Comparison of ENCODE assay signal across 27 cellular contexts in genomic region chr1:52580283-52580682, GRCh38. TPM values are rescaled to one million over a fixed set of nuclear protein-coding genes. Genes with fewer than 3 reads are reported as not detected.
DNase-seq lines count a peak whose midpoint lies in the region; ATAC-seq, FAIRE-seq and TF ChIP-seq lines count a peak whose summit lies in the region.
"Had no signal": no experiment of that assay in that cellular context is flagged by ENCODE, and none has a peak within 500 bp of the region (broad histone marks: within the 10 kb centered on the region; RNA-seq: fewer than 3 reads in every experiment).

No MANE protein-coding gene starts in this region.

- ATAC-seq in IMR-90 (ENCODE audit: low read depth), result no peak
- ATAC-seq in K562, result no peak
- ATAC-seq: GM12878 had no signal

- H2BK15ac ChIP-seq in IMR-90 (ENCODE audit: low read depth, low read length), result no peak overlapping the region

- no CpG with 5 or more reads among the region's 3 CpGs for WGBS in IMR-90 (ENCODE audit: extremely low coverage in 2 of 2, insufficient read length in 1 of 2), 2 experiments
- 10% methylated on average over 3 of the region's 3 CpGs for WGBS in K562 (ENCODE audit: insufficient coverage, low coverage, missing lambda C conversion rate)

- POLR2A ChIA-PET in IMR-90 (lab: Charles Lee; ENCODE audit: unreplicated experiment), result no interaction called here
- POLR2A ChIA-PET in K562 (lab: Yijun Ruan, JAX), result interaction anchor here (0.8 to 1.2 kb wide), 4 partner anchors 12 to 1357 kb away, joined by 3 to 5 read pairs (median 4); no protein-coding TSS in a partner anchor

- CTCF ChIA-PET in IMR-90 (lab: Yijun Ruan, JAX), result no interaction called here
- CTCF ChIA-PET in K562 (lab: Yijun Ruan, JAX; ENCODE audit: low intra/inter-chr PET ratio), result no interaction called here

- no peaks in the 10 kb centered on the region for H3K36me3 ChIP-seq in IMR-90 (ENCODE audit: control insufficient read depth, insufficient read depth, low read length)
- no peaks in the 10 kb centered on the region for H3K36me3 ChIP-seq in K562 (ENCODE audit: control insufficient read depth, insufficient read depth, low read length)
- no peaks in the 10 kb centered on the region for H3K36me3 ChIP-seq in left ventricle myocardium inferior
- H3K36me3 ChIP-seq: BE2C, BLaER1 had no signal

- dilution Hi-C loops in IMR-90 (cut with HindIII; ENCODE audit: low sequenced_read_pairs, unreplicated experiment), result no loop called here

- intact Hi-C loops in IMR-90 (cut with micrococcal nuclease) (no loop called here), K562 (cut with micrococcal nuclease) (no loop called here), left ventricle myocardium inferior (cut with micrococcal nuclease) (no loop called here), dorsolateral prefrontal cortex (cut with DNase I) (no loop called here)

- no peak for TF ChIP-seq POLR2A in IMR-90 (IDR thresholded peaks at IDR 0.05; ENCODE audit: low read depth, low read length)
- no peak for TF ChIP-seq POLR2A in K562 (conservative IDR thresholded peaks at IDR 0.05)

- no peak overlapping the region for H3K4ac ChIP-seq in IMR-90 (ENCODE audit: low read depth, low read length)

- H2AK5ac ChIP-seq in IMR-90 (ENCODE audit: low read depth, low read length), result no peak overlapping the region

- H4K20me1 ChIP-seq in IMR-90 (ENCODE audit: insufficient read depth, low read length), result no peaks in the 10 kb centered on the region
- no peaks in the 10 kb centered on the region for H4K20me1 ChIP-seq in K562 (replicated peaks; ENCODE audit: control insufficient read depth, insufficient read depth, low read length)
- H4K20me1 ChIP-seq: BLaER1 had no signal

- H4K8ac ChIP-seq in IMR-90 (ENCODE audit: low read depth in 2 of 2, low read length in 2 of 2), result no peak overlapping the region

- no peak overlapping the region for H2BK20ac ChIP-seq in IMR-90 (ENCODE audit: low read depth, low read length)

- H3K4me3 ChIP-seq in IMR-90 (ENCODE audit: insufficient read depth, low read depth, low read length) (no peak overlapping the region), K562 (no peak overlapping the region), left ventricle myocardium inferior (no peak overlapping the region), dorsolateral prefrontal cortex (no peak overlapping the region)
- H3K4me3 ChIP-seq: BLaER1, GM12878 had no signal

- no peak overlapping the region for H3K18ac ChIP-seq in IMR-90 (ENCODE audit: low read depth, low read length)

- H3K9ac ChIP-seq in IMR-90 (ENCODE audit: low read depth, low read length), result no peak overlapping the region
- no peak overlapping the region for H3K9ac ChIP-seq in K562 (ENCODE audit: insufficient read depth in 1 of 2, low read depth in 2 of 2, low read length in 2 of 2)
- H3K9ac ChIP-seq: BLaER1 had no signal

- H3K23ac ChIP-seq in IMR-90 (ENCODE audit: low read depth, low read length), result no peak overlapping the region

- no peak overlapping the region for H4K91ac ChIP-seq in IMR-90 (ENCODE audit: insufficient read depth, low read depth, low read length)

- H2AFZ ChIP-seq in IMR-90 (replicated peaks; ENCODE audit: low read length, poor library complexity) (no peak overlapping the region), K562 (ENCODE audit: low read depth, low read length) (no peak overlapping the region)

- H3K27ac ChIP-seq in IMR-90 (ENCODE audit: insufficient read depth, low read length) (no peak overlapping the region), K562 (ENCODE audit: extremely low read depth, low read depth, low read length) (no peak overlapping the region), left ventricle myocardium inferior (replicated peaks) (no peak overlapping the region), dorsolateral prefrontal cortex (no peak overlapping the region)
- H3K27ac ChIP-seq: BLaER1 had no signal

- no peak overlapping the region for H3K14ac ChIP-seq in IMR-90 (replicated peaks; ENCODE audit: low read depth, low read length)

- H3K4me1 ChIP-seq in IMR-90 (ENCODE audit: control insufficient read depth, insufficient read depth, low read length) (peaks cover 2% of the 10 kb centered on the region), K562 (replicated peaks in 1 of 2; ENCODE audit: control insufficient read depth in 2 of 2, insufficient read depth in 2 of 2, low read length in 2 of 2) (no peaks in the 10 kb centered on the region), left ventricle myocardium inferior (no peaks in the 10 kb centered on the region)
- H3K4me1 ChIP-seq: BE2C, BLaER1 had no signal

- no peak for FAIRE-seq in K562 (lab: Jason Lieb, UNC)
- FAIRE-seq: A204.1, GM12878, GM12892, GM18507 had no signal

- TF ChIP-seq CTCF in IMR-90 (conservative IDR thresholded peaks at IDR 0.05; ENCODE audit: low read depth, low read length), result no peak
- TF ChIP-seq CTCF in K562 (IDR thresholded peaks at IDR 0.05 in 2 of 3, conservative IDR thresholded peaks at IDR 0.05 in 1 of 3; ENCODE audit: insufficient read depth in 2 of 3, low read depth in 1 of 3, low read length in 3 of 3), result no peak
- TF ChIP-seq CTCF in left ventricle myocardium inferior (IDR thresholded peaks at IDR 0.05; ENCODE audit: borderline replicate concordance), result no peak
- no peak for TF ChIP-seq CTCF in dorsolateral prefrontal cortex (IDR thresholded peaks at IDR 0.05 in 54 of 56, conservative IDR thresholded peaks at IDR 0.05 in 2 of 56; ENCODE audit: low read depth in 1 of 56, partially characterized antibody in 56 of 56)

- no peaks in the 10 kb centered on the region for H3K9me3 ChIP-seq in IMR-90 (ENCODE audit: control insufficient read depth, insufficient read depth, low read length)
- H3K9me3 ChIP-seq in K562 (replicated peaks; ENCODE audit: control insufficient read depth, insufficient read depth, low read depth, low read length), result no peaks in the 10 kb centered on the region; the same call in 1 of the 2 replicates
- H3K9me3 ChIP-seq in left ventricle myocardium inferior (replicated peaks), result no peaks in the 10 kb centered on the region
- H3K9me3 ChIP-seq: BE2C, BLaER1 had no signal

- H2BK5ac ChIP-seq in IMR-90 (ENCODE audit: low read depth, low read length, poor library complexity, severe bottlenecking), result no peak overlapping the region

- no peak overlapping the region for H3K56ac ChIP-seq in IMR-90 (ENCODE audit: extremely low read depth, insufficient read depth, low read length)

- BruUV-seq in IMR-90 (replicated peaks; lab: Mats Ljungman, UMichigan) (no TSS peak), K562 (replicated peaks; lab: Mats Ljungman, UMichigan) (no TSS peak)

- TF ChIP-seq RAD21 in IMR-90 (IDR thresholded peaks at IDR 0.05; ENCODE audit: low read length) (no peak), K562 (CRISPR knock-in tag; conservative IDR thresholded peaks at IDR 0.05 in 1 of 2, IDR thresholded peaks at IDR 0.05 in 1 of 2) (no peak)

- H3K9me1 ChIP-seq in IMR-90 (ENCODE audit: insufficient read depth, low read length) (no peaks in the 10 kb centered on the region), K562 (ENCODE audit: control insufficient read depth, insufficient read depth, low read length) (no peaks in the 10 kb centered on the region)

- H3K27me3 ChIP-seq in IMR-90 (ENCODE audit: control insufficient read depth, insufficient read depth, low read length) (peaks cover 18% of the 10 kb centered on the region), K562 (ENCODE audit: control insufficient read depth in 2 of 2, insufficient read depth in 2 of 2, low read length in 2 of 2) (0 out of 5 replicates have a peak, but pooled peaks cover 0 to 4% of the 10 kb centered on the region in 2 experiments), left ventricle myocardium inferior (ENCODE audit: low read depth) (no peaks in the 10 kb centered on the region), dorsolateral prefrontal cortex (no peaks in the 10 kb centered on the region)
- H3K27me3 ChIP-seq: BE2C, BLaER1 had no signal

- no peak overlapping the region for H2BK120ac ChIP-seq in IMR-90 (ENCODE audit: low read depth, low read length)

- in situ Hi-C loops in IMR-90 (cut with MboI; ENCODE audit: low sequenced_read_pairs) (no loop called here), K562 (cut with MboI) (no loop called here)

- H4K5ac ChIP-seq in IMR-90 (ENCODE audit: low read depth, low read length), result no peak overlapping the region

- no peak for TF ChIP-seq EP300 in K562 (IDR thresholded peaks at IDR 0.05; ENCODE audit: low read length)

- H3K79me2 ChIP-seq in K562 (ENCODE audit: control insufficient read depth, insufficient read depth, low read length), result no peaks in the 10 kb centered on the region

- H3K4me2 ChIP-seq in IMR-90 (ENCODE audit: low read depth, low read length) (no peak overlapping the region), K562 (ENCODE audit: insufficient read depth, low read length) (no peak overlapping the region)
- H3K4me2 ChIP-seq: BLaER1 had no signal

- no peak overlapping the region for H2AK9ac ChIP-seq in IMR-90 (replicated peaks; ENCODE audit: low read depth, low read length, poor library complexity)

- DNase-seq in IMR-90 (no peak), K562 (ENCODE audit: extremely low read depth in 1 of 4, low spot score in 3 of 4) (no peak), left ventricle myocardium inferior (no peak), dorsolateral prefrontal cortex (no peak)
- DNase-seq: 8988T; ACHN; BE2C; C1 segment of cervical spinal cord; CD4-positive, alpha-beta memory T cell; CD4-positive, CD25-positive, alpha-beta regulatory T cell; CD8-positive, alpha-beta memory T cell; COR-L47; DMS 273 treated with DMSO at 0.1 percent for 48 hours; DMS153; DMS53; DMS79; DND-41; EL; GDM1 had no signal

- no peaks in the 10 kb centered on the region for H3K79me1 ChIP-seq in IMR-90 (ENCODE audit: low read depth in 1 of 2, low read length in 2 of 2)

RNA-seq across cellular contexts. Expression of gene GPX7, which starts 21.9 kb away (rescaled TPM):
- 3.1 and 3.4 TPM in 2 replicates for total RNA-seq in IMR-90 (2012; rRNA removed)
- polyA plus RNA-seq in IMR-90 (2012; rRNA removed), result 3.2 and 3.8 TPM in 2 replicates
- 0.90 and 4.0 TPM in 2 replicates for polyA plus RNA-seq in IMR-90 (2012; cell fraction: cytosol; rRNA removed)
- 2.0 and 2.5 TPM in 2 replicates for polyA plus RNA-seq in IMR-90 (2012; cell fraction: nucleus; rRNA removed; ENCODE audit: low replicate concordance)
- not detected in 2 replicates for total RNA-seq in K562 (2011; cell fraction: chromatin; rRNA removed; ENCODE audit: low replicate concordance)
- total RNA-seq in K562 (2011; cell fraction: nucleolus; rRNA removed), result not detected in 2 replicates
- not detected in 2 replicates for total RNA-seq in K562 (2011; cell fraction: nucleoplasm; rRNA removed)
- total RNA-seq in K562 (2014; rRNA removed), result not detected in 2 replicates
- not detected in 2 replicates for total RNA-seq in K562 (2014; rRNA removed; fragmentation: Illumina TruSeq; extraction: Trizol)
- total RNA-seq in K562 (2015; rRNA removed; fragmentation: Illumina TruSeq; extraction: Trizol), result not detected in 2 replicates
- total RNA-seq in K562 (2021), result not detected in 2 replicates
- polyA plus RNA-seq in K562 (2011; rRNA removed), result 0.07 TPM in 1 of 2 replicates, not detected in the other
- 0.13 TPM in 1 of 2 replicates, not detected in the other for polyA plus RNA-seq in K562 (2011; cell fraction: cytosol; rRNA removed)
- 0.13 TPM in 1 of 2 replicates, not detected in the other for polyA plus RNA-seq in K562 (2011; cell fraction: nucleus; rRNA removed)
- not detected in 2 replicates for polyA plus RNA-seq in K562 (2012)
- polyA plus RNA-seq in K562 (2014; fragmentation: Illumina TruSeq; extraction: Trizol), result not detected in 2 replicates
- polyA plus RNA-seq in K562 (2014; fragmentation: Nextera tagmentation; extraction: Ambion mirVana), result under 1 TPM in 1 of 2 experiments, not detected in 1; 0.08 TPM
- polyA plus RNA-seq in K562 (2014; rRNA removed), result not detected in 2 replicates
- polyA minus RNA-seq in K562 (2011; rRNA and poly(A)+ RNA removed), result not detected in 2 replicates
- polyA minus RNA-seq in K562 (2011; cell fraction: cytosol; rRNA and poly(A)+ RNA removed), result not detected in 2 replicates
- polyA minus RNA-seq in K562 (2011; cell fraction: nucleus; rRNA and poly(A)+ RNA removed), result not detected in 2 replicates
- 5.2 TPM for total RNA-seq in left ventricle myocardium inferior
- total RNA-seq in dorsolateral prefrontal cortex, result 1 to 10 TPM; 2.3 to 9.0 (median 5.6) TPM
- total RNA-seq: G401 had no signal

RNA-seq across cellular contexts. Expression of gene TUT4, which starts 27.4 kb away (rescaled TPM):
- 10.9 and 28.6 TPM in 2 replicates for total RNA-seq in IMR-90 (2012; rRNA removed)
- 40.0 and 42.7 TPM in 2 replicates for polyA plus RNA-seq in IMR-90 (2012; rRNA removed)
- polyA plus RNA-seq in IMR-90 (2012; cell fraction: cytosol; rRNA removed), result 4.6 and 8.0 TPM in 2 replicates
- polyA plus RNA-seq in IMR-90 (2012; cell fraction: nucleus; rRNA removed; ENCODE audit: low replicate concordance), result 94.9 and 117 TPM in 2 replicates
- total RNA-seq in K562 (2011; cell fraction: chromatin; rRNA removed; ENCODE audit: low replicate concordance), result 60.5 and 255 TPM in 2 replicates
- total RNA-seq in K562 (2011; cell fraction: nucleolus; rRNA removed), result 24.2 and 38.3 TPM in 2 replicates
- total RNA-seq in K562 (2011; cell fraction: nucleoplasm; rRNA removed), result 89.5 and 141 TPM in 2 replicates
- total RNA-seq in K562 (2014; rRNA removed), result 35.5 and 55.5 TPM in 2 replicates
- 41.9 and 44.2 TPM in 2 replicates for total RNA-seq in K562 (2014; rRNA removed; fragmentation: Illumina TruSeq; extraction: Trizol)
- 36.7 and 37.2 TPM in 2 replicates for total RNA-seq in K562 (2015; rRNA removed; fragmentation: Illumina TruSeq; extraction: Trizol)
- 38.7 and 39.3 TPM in 2 replicates for total RNA-seq in K562 (2021)
- 24.6 and 52.8 TPM in 2 replicates for polyA plus RNA-seq in K562 (2011; rRNA removed)
- 28.2 and 28.9 TPM in 2 replicates for polyA plus RNA-seq in K562 (2011; cell fraction: cytosol; rRNA removed)
- polyA plus RNA-seq in K562 (2011; cell fraction: nucleus; rRNA removed), result 115 and 131 TPM in 2 replicates
- 32.5 and 37.8 TPM in 2 replicates for polyA plus RNA-seq in K562 (2012)
- polyA plus RNA-seq in K562 (2014; fragmentation: Illumina TruSeq; extraction: Trizol), result 49.3 and 53.5 TPM in 2 replicates
- 10 to 100 TPM; 15.8 to 21.3 TPM for polyA plus RNA-seq in K562 (2014; fragmentation: Nextera tagmentation; extraction: Ambion mirVana)
- 40.8 and 42.4 TPM in 2 replicates for polyA plus RNA-seq in K562 (2014; rRNA removed)
- 30.2 and 49.0 TPM in 2 replicates for polyA minus RNA-seq in K562 (2011; rRNA and poly(A)+ RNA removed)
- polyA minus RNA-seq in K562 (2011; cell fraction: cytosol; rRNA and poly(A)+ RNA removed), result 21.8 and 24.9 TPM in 2 replicates
- polyA minus RNA-seq in K562 (2011; cell fraction: nucleus; rRNA and poly(A)+ RNA removed), result 36.6 and 52.9 TPM in 2 replicates
- 30.9 TPM for total RNA-seq in left ventricle myocardium inferior
- total RNA-seq in dorsolateral prefrontal cortex, result 100 to 1,000 TPM in 4 of 120 experiments, 10 to 100 TPM in 116; 50.8 to 116 (median 76.8) TPM

RNA-seq across cellular contexts. Expression of gene SHISAL2A, which starts 52.7 kb away (rescaled TPM):
- total RNA-seq in IMR-90 (2012; rRNA removed) (not detected in 2 replicates), K562 (2014; rRNA removed) (not detected in 2 replicates), K562 (2014; rRNA removed; fragmentation: Illumina TruSeq; extraction: Trizol) (not detected in 2 replicates), K562 (2015; rRNA removed; fragmentation: Illumina TruSeq; extraction: Trizol) (not detected in 2 replicates), K562 (2021) (0.11 TPM in 1 of 2 replicates, not detected in the other), left ventricle myocardium inferior (not detected), dorsolateral prefrontal cortex (1 to 10 TPM in 42 of 120 experiments, under 1 TPM in 49, not detected in 29; 0.28 to 3.2 (median 0.99) TPM)
- polyA plus RNA-seq in IMR-90 (2012; rRNA removed) (not detected in 2 replicates), K562 (2011; rRNA removed) (not detected in 2 replicates), K562 (2014; fragmentation: Illumina TruSeq; extraction: Trizol) (not detected in 2 replicates), K562 (2014; fragmentation: Nextera tagmentation; extraction: Ambion mirVana) (not detected), K562 (2014; rRNA removed) (not detected in 2 replicates)
- not detected in 2 replicates for polyA plus RNA-seq in IMR-90 (2012; cell fraction: cytosol; rRNA removed)
- not detected in 2 replicates for polyA plus RNA-seq in IMR-90 (2012; cell fraction: nucleus; rRNA removed; ENCODE audit: low replicate concordance)
- not detected in 2 replicates for total RNA-seq in K562 (2011; cell fraction: chromatin; rRNA removed; ENCODE audit: low replicate concordance)
- total RNA-seq in K562 (2011; cell fraction: nucleolus; rRNA removed), result not detected in 2 replicates
- not detected in 2 replicates for total RNA-seq in K562 (2011; cell fraction: nucleoplasm; rRNA removed)
- polyA plus RNA-seq in K562 (2011; cell fraction: cytosol; rRNA removed), result not detected in 2 replicates
- polyA plus RNA-seq in K562 (2011; cell fraction: nucleus; rRNA removed), result not detected in 2 replicates
- polyA plus RNA-seq in K562 (2012), result not detected in 2 replicates
- not detected in 2 replicates for polyA minus RNA-seq in K562 (2011; rRNA and poly(A)+ RNA removed)
- polyA minus RNA-seq in K562 (2011; cell fraction: cytosol; rRNA and poly(A)+ RNA removed), result not detected in 2 replicates
- polyA minus RNA-seq in K562 (2011; cell fraction: nucleus; rRNA and poly(A)+ RNA removed), result not detected in 2 replicates
- total RNA-seq: A673, G401 had no signal
- polyA plus RNA-seq: AG04450 had no signal
